ENCODE assay signal across 15 cellular contexts in the genomic region with DNA sequence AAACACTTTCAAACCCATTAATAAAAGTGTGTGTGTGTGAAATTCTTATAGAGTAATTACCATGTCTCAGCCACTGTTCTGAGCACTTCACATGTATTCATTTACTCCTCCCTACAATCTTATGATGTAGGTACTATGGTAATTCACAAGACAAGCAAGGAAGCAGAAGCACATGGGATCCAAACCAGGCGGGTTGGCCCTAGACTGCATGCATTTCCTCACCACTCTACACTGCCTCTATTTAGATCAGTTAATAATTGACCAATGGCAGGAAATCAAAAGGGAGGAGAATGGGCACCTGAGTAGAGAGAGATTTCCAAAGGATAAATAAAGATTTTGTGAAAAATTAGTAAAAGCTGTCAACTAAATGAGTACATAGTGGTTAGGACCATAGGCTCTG.
"Had no signal": no experiment of that assay in that cellular context is flagged by ENCODE, and none has a peak within 500 bp of the region (broad histone marks: within the 10 kb centered on the region; RNA-seq: fewer than 3 reads in every experiment).

No MANE protein-coding gene starts in this region.

- H2AFZ ChIP-seq: parathyroid adenoma had no signal

- H3K27ac ChIP-seq: cardiac muscle cell, dorsolateral prefrontal cortex, parathyroid adenoma, sigmoid colon, spleen, tibial artery, vagina had no signal

- H3K4me1 ChIP-seq: sigmoid colon, spleen, tibial artery, vagina had no signal

- H3K4me3 ChIP-seq: cardiac muscle cell, dorsolateral prefrontal cortex, sigmoid colon, spleen, tibial artery, vagina had no signal

- H3K27me3 ChIP-seq: cardiac muscle cell, sigmoid colon, tibial artery, vagina had no signal

- H3K36me3 ChIP-seq: cardiac muscle cell, sigmoid colon, spleen, tibial artery, vagina had no signal

- H3K9me3 ChIP-seq: sigmoid colon, spleen, tibial artery, vagina had no signal

- H3K79me2 ChIP-seq: parathyroid adenoma had no signal

- ATAC-seq: activated CD4-positive, CD25-positive, alpha-beta regulatory T cell treated with anti-CD3 and anti-CD28 coated beads, Interleukin-2, amount 50 U/mL, for 24 hours; activated naive CD4-positive, alpha-beta T cell treated with anti-CD3 and anti-CD28 coated beads, Interleukin-2, amount 50 U/mL, for 72 hours; activated T-cell treated with anti-CD3 and anti-CD28 coated beads, Interleukin-2, amount 50 U/mL, for 72 hours; left cardiac atrium; naive thymus-derived CD4-positive, alpha-beta T cell had no signal

- DNase-seq: activated gamma-delta T cell treated with Interleukin-2 at 50 U/mL for 16 hours; activated T-cell treated with anti-CD3 and anti-CD28 coated beads, Interleukin-2, amount 50 U/mL, for 72 hours; dorsolateral prefrontal cortex; left cardiac atrium; naive thymus-derived CD4-positive, alpha-beta T cell; sigmoid colon; spleen; stimulated activated CD8-positive, alpha-beta memory T cell treated with anti-CD3 and anti-CD28 coated beads, Interleukin-4, amount 100 ng/mL, for 48 hours; stimulated activated naive CD4-positive, alpha-beta T cell; tibial artery had no signal

- H3K9ac ChIP-seq: parathyroid adenoma had no signal
